10 cellular contexts compared by ENCODE assay signal in genomic region chr14:54818201-54819133, GRCh38.
DNase-seq lines count a peak whose midpoint lies in the region; ATAC-seq, FAIRE-seq and TF ChIP-seq lines count a peak whose summit lies in the region.
"Had no signal": no experiment of that assay in that cellular context is flagged by ENCODE, and none has a peak within 500 bp of the region (broad histone marks: within the 10 kb centered on the region; RNA-seq: fewer than 3 reads in every experiment).

No MANE protein-coding gene starts in this region.

- no peaks in the 10 kb centered on the region for H3K79me2 ChIP-seq in astrocyte (ENCODE audit: insufficient read depth, low read length)

- ATAC-seq in GM19035 (IDR thresholded peaks at IDR 0.05; ENCODE audit: unreplicated experiment), result no peak
- no peak for ATAC-seq in HG03565 (IDR thresholded peaks at IDR 0.05; ENCODE audit: unreplicated experiment)

- H3K27me3 Mint-ChIP-seq in astrocyte (ENCODE audit: low read depth, unreplicated experiment), result peaks cover 11% of the 10 kb centered on the region

- H2AFZ ChIP-seq in astrocyte (ENCODE audit: low read depth, low read length), result peak overlapping the region; percentile 32

- H3K4me1 ChIP-seq in astrocyte (ENCODE audit: insufficient read depth, low read length), result peaks cover 8% of the 10 kb centered on the region

- no peak overlapping the region for H3K4me3 ChIP-seq in astrocyte (ENCODE audit: insufficient read depth, low read depth, low read length)

- peaks cover 10% of the 10 kb centered on the region for H3K9me3 Mint-ChIP-seq in astrocyte (ENCODE audit: unreplicated experiment)

- no peaks in the 10 kb centered on the region for H3K36me3 ChIP-seq in astrocyte (ENCODE audit: insufficient read depth, low read length)

- no peak overlapping the region for H3K27ac ChIP-seq in astrocyte (ENCODE audit: low read depth, low read length)

- TF ChIP-seq CTCF in astrocyte (IDR thresholded peaks at IDR 0.05; ENCODE audit: insufficient read depth, low read depth, low read length), result no peak

- peak; percentile 87 for FAIRE-seq in astrocyte (lab: Jason Lieb, UNC)

- peak overlapping the region; percentile 17 for H3K9ac ChIP-seq in astrocyte (ENCODE audit: low read length)

- H3K9me3 ChIP-seq in astrocyte (ENCODE audit: insufficient read depth, low read depth, low read length), result peaks cover 10% of the 10 kb centered on the region

- no peaks in the 10 kb centered on the region for H3K36me3 Mint-ChIP-seq in astrocyte (ENCODE audit: low read depth, unreplicated experiment)

- no peak overlapping the region for H3K4me3 Mint-ChIP-seq in astrocyte (ENCODE audit: unreplicated experiment)

- peak; percentile 12 for DNase-seq in DMS153 treated with DMSO at 0.1 percent for 48 hours (lab: John Stamatoyannopoulos, UW; ENCODE audit: unreplicated experiment)
- peak; percentile 92 for DNase-seq in NCI-H1417 treated with DMSO at 0.1 percent for 48 hours (lab: John Stamatoyannopoulos, UW)
- peak; percentile 95 for DNase-seq in astrocyte (ENCODE audit: low read depth)
- DNase-seq in myocyte (ENCODE audit: low read depth), result peak; percentile 75
- no peak for DNase-seq in iPS-NIHi7 (ENCODE audit: extremely low spot score)
- no peak for DNase-seq in activated CD8-positive, alpha-beta memory T cell treated with anti-CD3 and anti-CD28 coated beads, Interleukin-2, amount 50 U/mL, for 4 hours
- DNase-seq: activated CD4-positive, alpha-beta T cell treated with anti-CD3 and anti-CD28 coated beads for 4 hours; NCI-H2029 had no signal

- peak overlapping the region; percentile 66 for H3K4me2 ChIP-seq in astrocyte (ENCODE audit: low read length)

- H3K27ac Mint-ChIP-seq in astrocyte (ENCODE audit: unreplicated experiment), result no peak overlapping the region

- peaks cover 8% of the 10 kb centered on the region for H3K4me1 Mint-ChIP-seq in astrocyte (ENCODE audit: low read depth, unreplicated experiment)

- no peaks in the 10 kb centered on the region for H4K20me1 ChIP-seq in astrocyte (ENCODE audit: insufficient read depth, low read length)

- peaks cover 5% of the 10 kb centered on the region for H3K27me3 ChIP-seq in astrocyte (ENCODE audit: insufficient read depth, low read length)

Comparison
In these comparisons a context has a peak if more than half of its experiments do, and no peak if none do; other contexts are left out.
1. DNase-seq: peak in DMS153 treated with DMSO at 0.1 percent for 48 hours (single experiment), NCI-H1417 treated with DMSO at 0.1 percent for 48 hours (single experiment), astrocyte (single experiment) and myocyte (single experiment); none in iPS-NIHi7 (single experiment) and activated CD8-positive, alpha-beta memory T cell treated with anti-CD3 and anti-CD28 coated beads, Interleukin-2, amount 50 U/mL, for 4 hours (single experiment).